8 cellular contexts compared by ENCODE assay signal in the genomic region with DNA sequence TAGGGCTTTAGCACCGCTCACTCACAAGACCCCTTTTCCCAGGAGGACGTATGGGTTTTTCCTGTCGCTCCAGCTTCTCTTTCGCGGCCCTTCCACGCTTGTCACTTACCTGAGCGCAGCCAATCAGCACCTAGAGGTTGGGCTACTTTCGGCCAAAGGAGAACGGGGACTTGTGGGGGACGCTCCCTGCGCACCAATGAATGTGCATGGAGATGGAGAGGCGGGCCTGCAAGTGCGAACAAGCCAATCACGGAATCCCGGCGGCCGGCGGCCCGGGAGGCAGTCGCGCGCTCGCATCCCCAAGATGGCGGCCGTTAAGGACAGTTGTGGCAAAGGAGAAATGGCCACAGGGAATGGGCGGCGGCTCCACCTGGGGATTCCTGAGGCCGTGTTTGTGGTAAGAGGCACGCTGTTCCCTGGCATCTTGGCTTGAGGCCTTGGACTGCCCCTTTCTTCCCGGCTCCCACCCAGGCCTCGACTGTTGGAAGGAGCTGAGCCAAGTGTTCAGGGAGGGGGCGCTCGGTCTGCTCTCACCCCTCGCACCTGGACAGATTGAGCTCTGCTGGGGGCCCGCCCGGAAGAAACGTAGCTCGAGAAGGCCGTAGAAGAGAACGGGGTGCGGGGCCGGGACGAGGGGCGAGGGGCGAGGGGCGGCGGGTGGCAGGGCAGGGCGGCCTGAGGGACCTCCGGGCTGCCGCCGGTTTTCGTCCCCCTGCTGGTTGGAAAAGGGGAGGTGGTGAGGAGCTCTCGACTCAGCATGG. TPM values are rescaled to one million over a fixed set of nuclear protein-coding genes. Genes with fewer than 3 reads are reported as not detected.
DNase-seq lines count a peak whose midpoint lies in the region; ATAC-seq and TF ChIP-seq lines count a peak whose summit lies in the region.

A gene with protein sequence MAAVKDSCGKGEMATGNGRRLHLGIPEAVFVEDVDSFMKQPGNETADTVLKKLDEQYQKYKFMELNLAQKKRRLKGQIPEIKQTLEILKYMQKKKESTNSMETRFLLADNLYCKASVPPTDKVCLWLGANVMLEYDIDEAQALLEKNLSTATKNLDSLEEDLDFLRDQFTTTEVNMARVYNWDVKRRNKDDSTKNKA (plus strand): TSS at position 282 of the 761 bp plus-strand sequence. CDS start 23 bp downstream, at position 305.

- H3K4me2 ChIP-seq in BLaER1 = peak within 1 kb of the TSS; percentile 75

- peaks cover 15% of the 10 kb centered on the region for H4K20me1 ChIP-seq in BLaER1

- H3K27ac ChIP-seq in BLaER1 = peak within 1 kb of the TSS; percentile 90
- peak within 1 kb of the TSS; percentile 60 for H3K27ac ChIP-seq in colonic mucosa

- ATAC-seq in HG03460 (IDR thresholded peaks at IDR 0.05; ENCODE audit: unreplicated experiment) = peak; percentile 96

- DNase-seq in GM19240 (ENCODE audit: insufficient read length, low spot score) (peak; percentile 72), NCI-H524 treated with DMSO at 0.1 percent for 48 hours (lab: John Stamatoyannopoulos, UW) (peak; percentile 89), colonic mucosa (peak; percentile 90), kidney tubule cell (ENCODE audit: low spot score) (peak; percentile 95)
- peak; percentile 90 for DNase-seq in activated CD4-positive, alpha-beta T cell treated with anti-CD3 and anti-CD28 coated beads for 48 hours
- peak; percentile 45 to 82 (median 66) for DNase-seq in stimulated activated CD4-positive, alpha-beta T cell treated with anti-CD3 and anti-CD28 coated beads, Interleukin-1b, Interleukin-23, amount 100 ng/mL, for 24 hours (ENCODE audit: low read depth in 4 of 4, low spot score in 1 of 4)

- peaks cover 13% of the 10 kb centered on the region for H3K36me3 ChIP-seq in BLaER1
- no peaks in the 10 kb centered on the region for H3K36me3 ChIP-seq in colonic mucosa

- peak; percentile 21 for TF ChIP-seq CTCF in colonic mucosa (IDR thresholded peaks at IDR 0.05)

- peaks cover 45% of the 10 kb centered on the region for H3K27me3 ChIP-seq in BLaER1
- H3K27me3 ChIP-seq in colonic mucosa = no peaks in the 10 kb centered on the region

- peaks cover 10% of the 10 kb centered on the region for H3K9me3 ChIP-seq in BLaER1
- no peaks in the 10 kb centered on the region for H3K9me3 ChIP-seq in colonic mucosa

- H3K4me1 ChIP-seq in BLaER1 = peaks cover 26% of the 10 kb centered on the region
- H3K4me1 ChIP-seq in colonic mucosa = no peaks in the 10 kb centered on the region

- H3K9ac ChIP-seq in BLaER1 = peak within 1 kb of the TSS; percentile 90
- H3K9ac ChIP-seq in colonic mucosa (ENCODE audit: low read depth in 2 of 2, low read length in 2 of 2) = peak within 1 kb of the TSS; percentile 68 to 75

- intact Hi-C loops in colonic mucosa (cut with DNase I) = no loop called here

- H3K4me3 ChIP-seq in BLaER1 (peak within 1 kb of the TSS; percentile 76), colonic mucosa (peak within 1 kb of the TSS; percentile 60)

RNA-seq across cellular contexts. Expression of the gene that starts here (rescaled TPM):
- total RNA-seq in colonic mucosa = 10 to 100 TPM; 39.3 to 54.3 TPM

Comparison
In these comparisons a context has a peak if more than half of its experiments do, and no peak if none do; other contexts are left out.
1. Peak in every context shown above with its lines: DNase-seq, ATAC-seq, H3K4me3 ChIP-seq and H3K27ac ChIP-seq.